Comparison of ENCODE assay signal across 27 cellular contexts in genomic region chr9:30943446-30944232, GRCh38.
"Had no signal": no experiment of that assay in that cellular context is flagged by ENCODE, and none has a peak within 500 bp of the region (broad histone marks: within the 10 kb centered on the region; RNA-seq: fewer than 3 reads in every experiment).

No MANE protein-coding gene starts in this region.

- H3K27ac ChIP-seq: coronary artery, esophagus muscularis mucosa, parathyroid adenoma, right lobe of liver, thyroid gland, WERI-Rb-1 had no signal

- H3K4me3 ChIP-seq: coronary artery, esophagus muscularis mucosa, mucosa of descending colon, right lobe of liver, smooth muscle cell, thyroid gland had no signal

- H3K4me1 ChIP-seq: esophagus muscularis mucosa, parathyroid adenoma, right lobe of liver, thyroid gland had no signal

- H3K36me3 ChIP-seq: esophagus muscularis mucosa, right lobe of liver, thyroid gland, WERI-Rb-1 had no signal

- FAIRE-seq: frontal cortex, islet of Langerhans, TTC549 had no signal

- H3K9me3 ChIP-seq: right lobe of liver, thyroid gland had no signal

- H3K27me3 ChIP-seq: esophagus muscularis mucosa, right lobe of liver, thyroid gland had no signal

- ATAC-seq: activated CD8-positive, alpha-beta memory T cell treated with anti-CD3 and anti-CD28 coated beads, Interleukin-2, amount 10 ng/mL, durations not matched to agents 7 days and 5 days; activated CD8-positive, alpha-beta T cell treated with anti-CD3 and anti-CD28 coated beads for 36 hours; left cardiac atrium; mucosa of descending colon; T-cell had no signal

- DNase-seq: activated CD4-positive, alpha-beta T cell treated with anti-CD3 and anti-CD28 coated beads, Interleukin-2, amount 10 ng/mL, durations not matched to agents 7 days and 5 days; activated CD4-positive, CD25-positive, alpha-beta regulatory T cell treated with anti-CD3 and anti-CD28 coated beads, Interleukin-2, amount 50 U/mL, for 72 hours; activated CD8-positive, alpha-beta memory T cell treated with anti-CD3 and anti-CD28 coated beads, Interleukin-2, amount 10 ng/mL, durations not matched to agents 7 days and 5 days; activated CD8-positive, alpha-beta T cell treated with anti-CD3 and anti-CD28 coated beads for 36 hours; activated effector memory CD4-positive, alpha-beta T cell treated with anti-CD3 and anti-CD28 coated beads, Interleukin-2, amount 50 U/mL, for 16 hours; activated naive CD4-positive, alpha-beta T cell treated with anti-CD3 and anti-CD28 coated beads, Interleukin-2, amount 10 ng/mL, durations not matched to agents 7 days and 5 days; activated T-cell treated with anti-CD3 and anti-CD28 coated beads for 4 hours; anterior cingulate cortex; left cardiac atrium; mesenchymal stem cell; mucosa of descending colon; nephron progenitor cell; nucleus accumbens; stimulated activated CD4-positive, alpha-beta T cell treated with anti-CD3 and anti-CD28 coated beads, Interleukin-2, amount 100 ng/mL, for 48 hours; stimulated activated CD8-positive, alpha-beta memory T cell treated with anti-CD3 and anti-CD28 coated beads, Interleukin-4, amount 100 ng/mL, for 48 hours; stimulated activated naive CD4-positive, alpha-beta T cell treated with Interleukin-2 at 50 U/mL for 16 hours; T-cell; thyroid gland; WERI-Rb-1 had no signal

- H3K9ac ChIP-seq: parathyroid adenoma had no signal
